ENCODE assay signal across 13 cellular contexts in the genomic region with DNA sequence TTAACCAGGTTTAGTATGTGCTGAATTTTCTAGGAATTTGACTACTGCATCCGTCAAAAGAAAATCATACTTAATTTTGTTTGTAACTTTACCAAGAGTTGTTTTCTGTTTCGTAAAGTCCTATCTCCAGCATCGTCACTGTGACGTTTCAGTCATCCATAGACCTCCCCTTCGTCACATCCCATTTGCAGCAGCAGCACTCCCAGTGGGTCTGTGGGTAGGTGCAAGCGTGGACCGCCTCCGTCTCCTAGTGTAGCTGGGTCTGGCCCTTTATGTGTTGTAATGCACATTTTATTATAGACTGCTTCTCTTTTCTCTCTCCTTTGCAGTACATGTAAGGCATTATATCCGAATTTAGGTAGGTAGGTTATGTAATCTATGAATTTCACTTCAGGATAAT. TPM values are rescaled to one million over a fixed set of nuclear protein-coding genes. Genes with fewer than 3 reads are reported as not detected.
DNase-seq lines count a peak whose midpoint lies in the region; ATAC-seq lines count a peak whose summit lies in the region.
"Had no signal": no experiment of that assay in that cellular context is flagged by ENCODE, and none has a peak within 500 bp of the region (broad histone marks: within the 10 kb centered on the region; RNA-seq: fewer than 3 reads in every experiment).

No MANE protein-coding gene starts in this region.

- no peak overlapping the region for H3K4me3 ChIP-seq in CD4-positive, alpha-beta memory T cell (ENCODE audit: low read length in 2 of 2)
- H3K4me3 ChIP-seq: adrenal gland had no signal

- no peaks in the 10 kb centered on the region for H3K9me3 Mint-ChIP-seq in CD4-positive, alpha-beta memory T cell

- peak; percentile 59 to 91 (median 66) for DNase-seq in CD4-positive, alpha-beta memory T cell
- peak; percentile 66 for DNase-seq in T-helper 22 cell (ENCODE audit: low read depth)
- peak; percentile 69 for DNase-seq in activated naive CD4-positive, alpha-beta T cell treated with anti-CD3 and anti-CD28 coated beads, Interleukin-2, amount 50 U/mL, for 16 hours
- DNase-seq in posterior vena cava (ENCODE audit: low spot score) = peak; percentile 78
- no peak for DNase-seq in OCI-M2 (lab: John Stamatoyannopoulos, UW; ENCODE audit: unreplicated experiment)
- no peak for DNase-seq in NCI-H524 (lab: John Stamatoyannopoulos, UW)
- no peak for DNase-seq in NCI-H2107 (lab: John Stamatoyannopoulos, UW)
- DNase-seq: C1 segment of cervical spinal cord, IMR-90, NCI-H226 had no signal

- peaks cover 60 to 89% of the 10 kb centered on the region in 2 donors for H3K36me3 Mint-ChIP-seq in CD4-positive, alpha-beta memory T cell

- no peaks in the 10 kb centered on the region for H3K27me3 ChIP-seq in CD4-positive, alpha-beta memory T cell (ENCODE audit: insufficient read depth, low read length)
- H3K27me3 ChIP-seq: adrenal gland had no signal

- peaks cover 73% of the 10 kb centered on the region for H3K36me3 ChIP-seq in CD4-positive, alpha-beta memory T cell (ENCODE audit: insufficient read depth, low read length)
- H3K36me3 ChIP-seq: adrenal gland had no signal

- H3K4me1 Mint-ChIP-seq in CD4-positive, alpha-beta memory T cell = peaks cover 69 to 85% (median 77%) of the 10 kb centered on the region in 4 donors

- H3K9me3 ChIP-seq in CD4-positive, alpha-beta memory T cell (ENCODE audit: control insufficient read depth in 1 of 2, low read length in 2 of 2) = no peaks in the 10 kb centered on the region
- H3K9me3 ChIP-seq: adrenal gland had no signal

- H3K27me3 Mint-ChIP-seq in CD4-positive, alpha-beta memory T cell = no peaks in the 10 kb centered on the region

- peak overlapping the region; percentile 95 to 98 (median 96) for H3K27ac Mint-ChIP-seq in CD4-positive, alpha-beta memory T cell

- CTCF ChIA-PET in CD4-positive, alpha-beta memory T cell (lab: Charles Lee; ENCODE audit: partially characterized antibody) = interaction anchor here (0.9 to 49.4 kb wide), 5 partner anchors 9 to 87 kb away, joined by 3 to 1350 read pairs (median 23); partner anchors contain the start of gene EVL

- peaks cover 82% of the 10 kb centered on the region for H3K4me1 ChIP-seq in CD4-positive, alpha-beta memory T cell (ENCODE audit: insufficient read depth, low read length)

- intact Hi-C loops in CD4-positive, alpha-beta memory T cell (cut with micrococcal nuclease) = loop anchor here (2.0 kb wide), 1 partner anchor 15 kb away; no protein-coding TSS in a partner anchor
- intact Hi-C loops in posterior vena cava (cut with DNase I) = loop anchor here (5.0 kb wide), 1 partner anchor 124 kb away; no protein-coding TSS in a partner anchor

- H3K4me3 Mint-ChIP-seq in CD4-positive, alpha-beta memory T cell = peak overlapping the region; percentile 16 to 85 (median 74)

- ATAC-seq in GM21723 (IDR thresholded peaks at IDR 0.05; ENCODE audit: unreplicated experiment) = no peak

- POLR2A ChIA-PET in CD4-positive, alpha-beta memory T cell (lab: Charles Lee; ENCODE audit: partially characterized antibody) = interaction anchor here (3.4 to 34.5 kb wide), 3 partner anchors 11 to 40 kb away, joined by 15 to 941 read pairs (median 410); partner anchors contain the start of gene EVL

- peak overlapping the region; percentile 67 for H3K27ac ChIP-seq in CD4-positive, alpha-beta memory T cell (ENCODE audit: low read depth, low read length)

RNA-seq across cellular contexts. Expression of gene EVL, which starts 41.0 kb away (rescaled TPM):
- total RNA-seq in CD4-positive, alpha-beta memory T cell = 1,000 to 10,000 TPM; 1,287 to 1,352 TPM
- polyA plus RNA-seq in CD4-positive, alpha-beta memory T cell = 100 to 1,000 TPM in 1 of 2 donors, 10 to 100 TPM in 1; 81.8 to 147 TPM
- 10 to 100 TPM; 47.1 to 68.9 TPM for total RNA-seq in posterior vena cava

RNA-seq across cellular contexts. Expression of gene DEGS2, which starts 53.2 kb away (rescaled TPM):
- under 1 TPM in 1 of 2 experiments, not detected in 1; 0.14 TPM for total RNA-seq in CD4-positive, alpha-beta memory T cell
- polyA plus RNA-seq in CD4-positive, alpha-beta memory T cell = under 1 TPM in 1 of 2 donors, not detected in 1; 0.81 TPM
- 1 to 10 TPM in 1 of 2 donors, under 1 TPM in 1; 0.10 to 1.2 TPM for total RNA-seq in posterior vena cava
- total RNA-seq: IMR-90, SK-MEL-5 had no signal
- polyA plus RNA-seq: IMR-90 had no signal

Comparison
In these comparisons a context has a peak if more than half of its experiments do, and no peak if none do; other contexts are left out.
1. DNase-seq: peak in CD4-positive, alpha-beta memory T cell (5 of 5), T-helper 22 cell (single experiment), activated naive CD4-positive, alpha-beta T cell treated with anti-CD3 and anti-CD28 coated beads, Interleukin-2, amount 50 U/mL, for 16 hours (single experiment) and posterior vena cava (single experiment); none in OCI-M2 (single experiment), NCI-H524 (0 of 2) and NCI-H2107 (single experiment).
2. RNA of gene EVL, which starts 41.0 kb away (total RNA-seq): 1,287 to 1,352 TPM in CD4-positive, alpha-beta memory T cell; 47.1 to 68.9 TPM in posterior vena cava; every median in the first group is over 10 times any median in the second.